In genomic region chr14:49497725-49498348, GRCh38 we compare ENCODE assay signal across 8 cellular contexts.
DNase-seq lines count a peak whose midpoint lies in the region; ATAC-seq, FAIRE-seq and TF ChIP-seq lines count a peak whose summit lies in the region.

No MANE protein-coding gene starts in this region.

- no peaks in the 10 kb centered on the region for H3K9me3 Mint-ChIP-seq in nephron

- DNase-seq in BJ (ENCODE audit: low read depth) = no peak
- peak; percentile 39 for DNase-seq in GM18507 (ENCODE audit: extremely low spot score, insufficient read length, low read depth)
- DNase-seq in NCI-H1417 (lab: John Stamatoyannopoulos, UW) = peak; percentile 55 to 87 (median 84)
- DNase-seq in SK-N-SH = peak; percentile 52
- peak; percentile 26 for DNase-seq in epithelial cell of prostate (ENCODE audit: low read depth, low spot score)
- no peak for DNase-seq in islet precursor cell

- no peaks in the 10 kb centered on the region for H3K9me3 ChIP-seq in SK-N-SH

- no peak overlapping the region for H3K4me3 Mint-ChIP-seq in nephron

- peak; percentile 83 for ATAC-seq in HG02884 (IDR thresholded peaks at IDR 0.05; ENCODE audit: unreplicated experiment)

- H3K36me3 Mint-ChIP-seq in nephron (ENCODE audit: low read depth) = no peaks in the 10 kb centered on the region

- H3K4me1 ChIP-seq in SK-N-SH (ENCODE audit: control insufficient read depth in 1 of 2, insufficient read depth in 2 of 2, low read depth in 1 of 2, low read length in 1 of 2) = no peaks in the 10 kb centered on the region

- no peak overlapping the region for H3K27ac ChIP-seq in SK-N-SH (ENCODE audit: low read depth in 2 of 2, low read length in 1 of 2)
- no peak overlapping the region for H3K27ac ChIP-seq in epithelial cell of prostate

- H3K27ac Mint-ChIP-seq in nephron = no peak overlapping the region

- H4K20me1 ChIP-seq in SK-N-SH (ENCODE audit: insufficient read depth) = no peaks in the 10 kb centered on the region

- H3F3A ChIP-seq in SK-N-SH (replicated peaks; ENCODE audit: insufficient read depth) = no peaks in the 10 kb centered on the region

- no peaks in the 10 kb centered on the region for H3K27me3 Mint-ChIP-seq in nephron (ENCODE audit: low read depth)

- WGBS in SK-N-SH (ENCODE audit: low lambda C conversion rate) = 15% methylated on average over 7 of the region's 7 CpGs

- H3K9me2 ChIP-seq in SK-N-SH = no peaks in the 10 kb centered on the region

- H3K4me1 Mint-ChIP-seq in nephron = no peaks in the 10 kb centered on the region

- peak; percentile 83 for FAIRE-seq in GM18507 (lab: Jason Lieb, UNC)

- H3K36me3 ChIP-seq in BJ (ENCODE audit: control insufficient read depth, insufficient read depth, low read length) (no peaks in the 10 kb centered on the region), SK-N-SH (replicated peaks in 1 of 2; ENCODE audit: control insufficient read depth in 1 of 2, insufficient read depth in 2 of 2, low read length in 1 of 2) (no peaks in the 10 kb centered on the region)

- no peak for TF ChIP-seq EP300 in SK-N-SH (IDR thresholded peaks at IDR 0.05; ENCODE audit: borderline replicate concordance in 1 of 2, low read depth in 1 of 2, low read length in 1 of 2)

- TF ChIP-seq CTCF in BJ (IDR thresholded peaks at IDR 0.05; ENCODE audit: insufficient read depth, low read depth, low read length) (peak; percentile 84), SK-N-SH (IDR thresholded peaks at IDR 0.05) (peak; percentile 87), nephron (IDR thresholded peaks at IDR 0.05; ENCODE audit: unreplicated experiment in 3 of 3) (peak; percentile 87 to 89 (median 88))

- H2AFZ ChIP-seq in SK-N-SH (ENCODE audit: low read depth) = no peak overlapping the region

- H3K27me3 ChIP-seq in BJ (ENCODE audit: control insufficient read depth, insufficient read depth, low read length) = peaks cover 5% of the 10 kb centered on the region
- H3K27me3 ChIP-seq in SK-N-SH (ENCODE audit: insufficient read depth) = peaks cover 11% of the 10 kb centered on the region; the same call in 1 of the 2 replicates

- no peaks in the 10 kb centered on the region for H3K79me2 ChIP-seq in SK-N-SH (ENCODE audit: insufficient read depth)

- no peak overlapping the region for H3K4me2 ChIP-seq in SK-N-SH

- peak; percentile 83 for TF ChIP-seq RAD21 in SK-N-SH (IDR thresholded peaks at IDR 0.05; ENCODE audit: low read length)

- H3K9ac ChIP-seq in SK-N-SH = no peak overlapping the region

- H3K4me3 ChIP-seq in BJ (ENCODE audit: low read depth, low read length) (no peak overlapping the region), SK-N-SH (ENCODE audit: low read depth in 2 of 2, low read length in 1 of 2) (no peak overlapping the region; a peak in 1 of 4 replicates)

- POLR2A ChIA-PET in BJ (lab: Charles Lee) = no interaction called here
- POLR2A ChIA-PET in SK-N-SH (lab: Yijun Ruan, JAX) = no interaction called here

- CTCF ChIA-PET in BJ (lab: Yijun Ruan, JAX) = interaction anchor here (0.7 to 4.0 kb wide), 20 partner anchors 9 to 90 kb away, joined by 3 to 28 read pairs (median 4); no protein-coding TSS in a partner anchor
- CTCF ChIA-PET in SK-N-SH (lab: Yijun Ruan, JAX) = interaction anchor here (0.5 to 4.1 kb wide), 32 partner anchors 10 to 664 kb away, joined by 3 to 83 read pairs (median 3); no protein-coding TSS in a partner anchor

TF ChIP-seq in SK-N-SH, 30 proteins besides CTCF, POLR2A, EP300 and RAD21:
- no peak for TF ChIP-seq GATA2 (CRISPR knock-in tag; IDR thresholded peaks at IDR 0.05)
- TF ChIP-seq, protein P1, sequence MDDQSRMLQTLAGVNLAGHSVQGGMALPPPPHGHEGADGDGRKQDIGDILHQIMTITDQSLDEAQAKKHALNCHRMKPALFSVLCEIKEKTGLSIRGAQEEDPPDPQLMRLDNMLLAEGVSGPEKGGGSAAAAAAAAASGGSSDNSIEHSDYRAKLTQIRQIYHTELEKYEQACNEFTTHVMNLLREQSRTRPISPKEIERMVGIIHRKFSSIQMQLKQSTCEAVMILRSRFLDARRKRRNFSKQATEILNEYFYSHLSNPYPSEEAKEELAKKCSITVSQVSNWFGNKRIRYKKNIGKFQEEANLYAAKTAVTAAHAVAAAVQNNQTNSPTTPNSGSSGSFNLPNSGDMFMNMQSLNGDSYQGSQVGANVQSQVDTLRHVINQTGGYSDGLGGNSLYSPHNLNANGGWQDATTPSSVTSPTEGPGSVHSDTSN (IDR thresholded peaks at IDR 0.05) = no peak
- no peak for TF ChIP-seq REST (IDR thresholded peaks at IDR 0.05; ENCODE audit: low read depth, low read length)
- TF ChIP-seq SMC3 (IDR thresholded peaks at IDR 0.05; ENCODE audit: low read depth, low read length) = peak; percentile 66
- TF ChIP-seq RXRA (IDR thresholded peaks at IDR 0.05; ENCODE audit: borderline replicate concordance, low read depth) = no peak

Comparison
In these comparisons a context has a peak if more than half of its experiments do, and no peak if none do; other contexts are left out.
1. DNase-seq: peak in GM18507 (single experiment), NCI-H1417 (3 of 3), SK-N-SH (single experiment) and epithelial cell of prostate (single experiment); none in BJ (single experiment) and islet precursor cell (single experiment).
2. Peak in every context shown above with its lines, with median percentiles within 50 percentile points of each other: CTCF ChIP-seq.